ENCODE assay signal across 13 cellular contexts in the genomic region with DNA sequence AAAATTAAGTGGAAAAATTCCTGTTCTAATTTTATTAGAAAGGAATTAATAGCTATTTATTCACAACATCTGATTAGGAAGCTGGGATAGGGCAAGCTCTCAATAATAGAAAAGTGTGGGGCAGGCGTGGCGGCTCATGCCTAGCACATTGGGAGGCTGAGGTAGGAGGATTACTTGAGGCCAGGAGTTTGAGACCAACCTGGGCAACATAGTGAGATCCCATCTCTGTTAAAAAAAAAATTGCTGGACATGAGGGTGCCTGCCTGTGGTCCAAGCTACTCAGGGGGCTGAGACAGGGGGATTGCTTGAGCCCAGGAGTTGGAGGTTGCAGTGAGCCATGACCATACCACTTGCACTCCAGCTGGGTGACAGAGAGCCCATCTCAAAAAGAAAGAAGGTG.
DNase-seq lines count a peak whose midpoint lies in the region; ATAC-seq, FAIRE-seq and TF ChIP-seq lines count a peak whose summit lies in the region.
"Had no signal": no experiment of that assay in that cellular context is flagged by ENCODE, and none has a peak within 500 bp of the region (broad histone marks: within the 10 kb centered on the region; RNA-seq: fewer than 3 reads in every experiment).

No MANE protein-coding gene starts in this region.

- no peak for ATAC-seq in activated T-cell treated with anti-CD3 and anti-CD28 coated beads, Interleukin-2, amount 50 U/mL, for 72 hours (replicated peaks in 1 of 2)
- no peak for ATAC-seq in K562
- ATAC-seq in stimulated activated effector memory CD8-positive, alpha-beta T cell treated with anti-CD3 and anti-CD28 coated beads, Interleukin-12 subunit alpha, Interleukin-12 subunit beta, amount 100 ng/mL, for 72 hours = no peak
- no peak for ATAC-seq in right lobe of liver
- no peak for ATAC-seq in GM21528 (IDR thresholded peaks at IDR 0.05; ENCODE audit: low FRiP score, unreplicated experiment)
- ATAC-seq: HCT116 had no signal

- H3K9me1 ChIP-seq in K562 (ENCODE audit: control insufficient read depth, insufficient read depth, low read length) = no peaks in the 10 kb centered on the region

- peaks cover 0 to 2% of the 10 kb centered on the region in 2 experiments; a peak in 3 of 5 replicates for H3K4me1 ChIP-seq in K562 (replicated peaks in 1 of 2; ENCODE audit: control insufficient read depth in 2 of 2, insufficient read depth in 2 of 2, low read length in 2 of 2)
- peaks cover 0 to 8% (median 2%) of the 10 kb centered on the region in 4 donors for H3K4me1 ChIP-seq in right lobe of liver

- no peak overlapping the region for H3K4me3 Mint-ChIP-seq in activated T-cell treated with anti-CD3 and anti-CD28 coated beads, Interleukin-2, amount 50 U/mL, for 72 hours
- H3K4me3 Mint-ChIP-seq in activated T-cell treated with anti-CD3 and anti-CD28 coated beads, Interleukin-2, amount 50 U/mL, for 24 hours = no peak overlapping the region
- peak overlapping the region; percentile 20 for H3K4me3 Mint-ChIP-seq in stimulated activated effector memory CD8-positive, alpha-beta T cell treated with anti-CD3 and anti-CD28 coated beads, Interleukin-12 subunit alpha, Interleukin-12 subunit beta, amount 100 ng/mL, for 72 hours
- H3K4me3 Mint-ChIP-seq: CD14-positive monocyte had no signal

- H3K27ac Mint-ChIP-seq in activated T-cell treated with anti-CD3 and anti-CD28 coated beads, Interleukin-2, amount 50 U/mL, for 72 hours = peak overlapping the region; percentile 77
- H3K27ac Mint-ChIP-seq in activated T-cell treated with anti-CD3 and anti-CD28 coated beads, Interleukin-2, amount 50 U/mL, for 24 hours = no peak overlapping the region
- peak overlapping the region; percentile 44 for H3K27ac Mint-ChIP-seq in stimulated activated effector memory CD8-positive, alpha-beta T cell treated with anti-CD3 and anti-CD28 coated beads, Interleukin-12 subunit alpha, Interleukin-12 subunit beta, amount 100 ng/mL, for 72 hours
- H3K27ac Mint-ChIP-seq: CD14-positive monocyte had no signal

- H3K27me3 ChIP-seq in K562 (ENCODE audit: control insufficient read depth in 2 of 2, insufficient read depth in 2 of 2, low read length in 2 of 2) = no peaks in the 10 kb centered on the region
- no peaks in the 10 kb centered on the region for H3K27me3 ChIP-seq in right lobe of liver

- no peak for TF ChIP-seq EP300 in K562 (IDR thresholded peaks at IDR 0.05; ENCODE audit: low read length)

- in situ Hi-C loops in K562 (cut with MboI) = no loop called here

- POLR2A ChIA-PET in K562 (lab: Yijun Ruan, JAX) = interaction anchor here (0.9 kb wide), 1 partner anchor 14 kb away, joined by 3 read pairs; no protein-coding TSS in a partner anchor

- H3K27me3 Mint-ChIP-seq in activated T-cell treated with anti-CD3 and anti-CD28 coated beads, Interleukin-2, amount 50 U/mL, for 72 hours (ENCODE audit: low read depth) = no peaks in the 10 kb centered on the region
- H3K27me3 Mint-ChIP-seq in activated T-cell treated with anti-CD3 and anti-CD28 coated beads, Interleukin-2, amount 50 U/mL, for 24 hours = no peaks in the 10 kb centered on the region

- peaks cover 52% of the 10 kb centered on the region for H3K4me1 Mint-ChIP-seq in activated T-cell treated with anti-CD3 and anti-CD28 coated beads, Interleukin-2, amount 50 U/mL, for 72 hours (ENCODE audit: low read depth)
- H3K4me1 Mint-ChIP-seq in activated T-cell treated with anti-CD3 and anti-CD28 coated beads, Interleukin-2, amount 50 U/mL, for 24 hours (ENCODE audit: low read depth) = peaks cover 63% of the 10 kb centered on the region
- H3K4me1 Mint-ChIP-seq in stimulated activated effector memory CD8-positive, alpha-beta T cell treated with anti-CD3 and anti-CD28 coated beads, Interleukin-12 subunit alpha, Interleukin-12 subunit beta, amount 100 ng/mL, for 72 hours = peaks cover 58% of the 10 kb centered on the region

- H2AFZ ChIP-seq in K562 (ENCODE audit: low read depth, low read length) = no peak overlapping the region
- H2AFZ ChIP-seq: GM23248 had no signal

- WGBS in K562 (ENCODE audit: insufficient coverage, low coverage, missing lambda C conversion rate) = 100% methylated on average over 2 of the region's 2 CpGs
- 100% methylated on average over 2 of the region's 2 CpGs for WGBS in right lobe of liver (ENCODE audit: insufficient coverage, low coverage, low lambda C conversion rate, missing lambda C conversion rate)

- no TSS peak for BruUV-seq in K562 (replicated peaks; lab: Mats Ljungman, UMichigan)

- no peaks in the 10 kb centered on the region for H3K36me3 Mint-ChIP-seq in activated T-cell treated with anti-CD3 and anti-CD28 coated beads, Interleukin-2, amount 50 U/mL, for 72 hours (ENCODE audit: insufficient read depth in 2 of 2)
- H3K36me3 Mint-ChIP-seq in activated T-cell treated with anti-CD3 and anti-CD28 coated beads, Interleukin-2, amount 50 U/mL, for 24 hours (ENCODE audit: low read depth) = peaks cover 3% of the 10 kb centered on the region
- H3K36me3 Mint-ChIP-seq in stimulated activated effector memory CD8-positive, alpha-beta T cell treated with anti-CD3 and anti-CD28 coated beads, Interleukin-12 subunit alpha, Interleukin-12 subunit beta, amount 100 ng/mL, for 72 hours = no peaks in the 10 kb centered on the region

- TF ChIP-seq RAD21 in K562 (CRISPR knock-in tag; conservative IDR thresholded peaks at IDR 0.05 in 1 of 2, IDR thresholded peaks at IDR 0.05 in 1 of 2) = no peak

- FAIRE-seq in K562 (lab: Jason Lieb, UNC) = no peak
- FAIRE-seq: H54 had no signal

- CTCF ChIA-PET in K562 (lab: Yijun Ruan, JAX; ENCODE audit: low intra/inter-chr PET ratio) = interaction anchor here (0.6 kb wide), 1 partner anchor 149 kb away, joined by 3 read pairs; no protein-coding TSS in a partner anchor

- TF ChIP-seq CTCF in K562 (IDR thresholded peaks at IDR 0.05 in 2 of 3, conservative IDR thresholded peaks at IDR 0.05 in 1 of 3; ENCODE audit: insufficient read depth in 2 of 3, low read depth in 1 of 3, low read length in 3 of 3) = no peak
- no peak for TF ChIP-seq CTCF in right lobe of liver (IDR thresholded peaks at IDR 0.05)

- no peaks in the 10 kb centered on the region for H3K36me3 ChIP-seq in K562 (ENCODE audit: control insufficient read depth, insufficient read depth, low read length)
- H3K36me3 ChIP-seq in right lobe of liver = no peaks in the 10 kb centered on the region

- intact Hi-C loops in K562 (cut with micrococcal nuclease) (no loop called here), right lobe of liver (cut with DNase I) (no loop called here)

- peaks cover 68% of the 10 kb centered on the region for H3K79me2 ChIP-seq in K562 (ENCODE audit: control insufficient read depth, insufficient read depth, low read length)

- no peaks in the 10 kb centered on the region for H3K9me3 Mint-ChIP-seq in activated T-cell treated with anti-CD3 and anti-CD28 coated beads, Interleukin-2, amount 50 U/mL, for 72 hours
- no peaks in the 10 kb centered on the region for H3K9me3 Mint-ChIP-seq in activated T-cell treated with anti-CD3 and anti-CD28 coated beads, Interleukin-2, amount 50 U/mL, for 24 hours
- H3K9me3 Mint-ChIP-seq in stimulated activated effector memory CD8-positive, alpha-beta T cell treated with anti-CD3 and anti-CD28 coated beads, Interleukin-12 subunit alpha, Interleukin-12 subunit beta, amount 100 ng/mL, for 72 hours = no peaks in the 10 kb centered on the region
- H3K9me3 Mint-ChIP-seq: CD14-positive monocyte had no signal

- H4K20me1 ChIP-seq in K562 (replicated peaks; ENCODE audit: control insufficient read depth, insufficient read depth, low read length) = no peaks in the 10 kb centered on the region; the same call in 1 of the 2 replicates

- no peak overlapping the region for H3K4me2 ChIP-seq in K562 (ENCODE audit: insufficient read depth, low read length)

- no peak overlapping the region for H3K9ac ChIP-seq in K562 (ENCODE audit: insufficient read depth in 1 of 2, low read depth in 2 of 2, low read length in 2 of 2)
- H3K9ac ChIP-seq: GM23248 had no signal

- H3K4me3 ChIP-seq in K562 (no peak overlapping the region), right lobe of liver (no peak overlapping the region)
- H3K4me3 ChIP-seq: GM23248 had no signal

- no peak for TF ChIP-seq POLR2A in K562 (conservative IDR thresholded peaks at IDR 0.05)
- no peak for TF ChIP-seq POLR2A in right lobe of liver (IDR thresholded peaks at IDR 0.05)

- no peak for DNase-seq in activated T-cell treated with anti-CD3 and anti-CD28 coated beads, Interleukin-2, amount 50 U/mL, for 72 hours
- DNase-seq in activated T-cell treated with anti-CD3 and anti-CD28 coated beads, Interleukin-2, amount 50 U/mL, for 24 hours = no peak
- no peak for DNase-seq in K562 (ENCODE audit: extremely low read depth in 1 of 4, low spot score in 3 of 4)
- no peak for DNase-seq in stimulated activated effector memory CD8-positive, alpha-beta T cell treated with anti-CD3 and anti-CD28 coated beads, Interleukin-12 subunit alpha, Interleukin-12 subunit beta, amount 100 ng/mL, for 72 hours (ENCODE audit: low spot score in 2 of 2)
- no peak for DNase-seq in stimulated activated CD4-positive, alpha-beta T cell treated with anti-CD3 and anti-CD28 coated beads, Interleukin-4, amount 100 ng/mL, for 24 hours
- no peak for DNase-seq in right lobe of liver
- DNase-seq: GM23248, IMR-90 had no signal

- H3K27ac ChIP-seq in K562 (ENCODE audit: extremely low read depth, low read depth, low read length) (no peak overlapping the region), right lobe of liver (no peak overlapping the region)
- H3K27ac ChIP-seq: 22Rv1, GM23248 had no signal

- H3K9me3 ChIP-seq in K562 (replicated peaks; ENCODE audit: control insufficient read depth, insufficient read depth, low read depth, low read length) (no peaks in the 10 kb centered on the region), right lobe of liver (no peaks in the 10 kb centered on the region)

TF ChIP-seq in K562, 482 proteins besides CTCF, POLR2A, EP300 and RAD21:
- TF ChIP-seq ZNF121 (CRISPR knock-in tag; conservative IDR thresholded peaks at IDR 0.05) (peak; percentile 63), ILF3 (IDR thresholded peaks at IDR 0.05; ENCODE audit: borderline replicate concordance) (no peak)
TF ChIP-seq in K562: peak in this region for 1.
